8 cellular contexts compared by ENCODE assay signal in the genomic region with DNA sequence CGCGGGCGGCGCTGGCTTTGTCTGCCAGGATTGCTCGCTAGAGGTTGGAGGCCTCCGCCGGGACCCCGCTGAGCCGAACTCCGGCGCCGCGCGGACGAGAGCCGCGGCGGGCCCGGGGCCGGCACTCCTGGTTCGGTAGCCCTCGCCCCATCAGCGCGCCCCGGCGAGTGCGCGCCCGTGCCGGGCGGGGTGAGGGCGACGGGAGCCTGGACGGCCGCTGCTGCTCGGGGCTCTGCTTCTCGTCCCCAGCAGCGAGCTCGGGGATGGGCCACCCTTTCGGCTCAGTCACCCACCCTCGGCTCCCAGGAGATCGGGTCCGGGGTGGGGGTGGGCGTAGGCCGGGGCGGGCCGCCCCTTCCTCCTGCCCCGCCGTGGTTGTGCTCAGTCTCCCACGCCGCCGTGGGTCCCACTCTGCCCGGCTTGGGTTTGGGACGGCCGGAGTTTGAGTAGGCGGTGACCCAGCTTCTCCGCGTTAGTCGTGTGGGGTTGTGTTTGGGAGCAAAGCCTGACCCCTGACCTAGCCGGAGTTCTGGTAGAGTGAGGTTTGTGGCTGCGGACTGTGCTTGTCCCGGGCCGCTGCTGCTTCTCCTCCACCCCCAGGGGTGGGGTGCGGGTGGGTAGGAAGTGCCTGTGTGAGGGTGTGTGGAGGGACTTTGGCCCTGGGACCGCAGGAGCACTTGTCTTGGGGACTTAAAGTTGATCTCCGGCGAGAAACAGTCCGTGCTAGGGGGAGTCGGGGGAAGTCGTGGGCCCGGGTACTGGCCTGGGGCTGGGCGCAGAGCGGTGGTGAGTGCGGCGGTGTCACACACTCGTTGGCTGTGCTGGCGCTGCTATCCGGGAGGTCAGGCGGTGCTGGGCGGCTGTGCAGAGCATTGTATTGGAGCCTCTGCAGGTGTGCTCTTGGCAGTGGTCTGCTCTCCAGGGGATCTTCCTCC. TPM values are rescaled to one million over a fixed set of nuclear protein-coding genes. Genes with fewer than 3 reads are reported as not detected.
DNase-seq lines count a peak whose midpoint lies in the region; ATAC-seq and TF ChIP-seq lines count a peak whose summit lies in the region.

No MANE protein-coding gene starts in this region.

- H3K4me1 ChIP-seq in A673 (ENCODE audit: insufficient read depth, low read length, poor library complexity, severe bottlenecking) (peaks cover 18% of the 10 kb centered on the region), PC-9 (replicated peaks; ENCODE audit: insufficient read depth) (peaks cover 58% of the 10 kb centered on the region), liver (ENCODE audit: control insufficient read depth in 4 of 4, insufficient read depth in 4 of 4, low read length in 3 of 4) (peaks cover 6 to 34% (median 19%) of the 10 kb centered on the region in 4 donors), thoracic aorta (ENCODE audit: control insufficient read depth in 1 of 2, low read depth in 2 of 2) (peaks cover 13 to 36% of the 10 kb centered on the region in 2 donors)

- ATAC-seq in GM18498 (IDR thresholded peaks at IDR 0.05; ENCODE audit: unreplicated experiment) (peak; percentile 27), HG02885 (IDR thresholded peaks at IDR 0.05; ENCODE audit: poor library complexity, unreplicated experiment) (peak; percentile 21), thoracic aorta (ENCODE audit: insufficient number of reproducible peaks, low FRiP score, low read depth) (peak; percentile 23)

- intact Hi-C loops in A673 (cut with micrococcal nuclease; ENCODE audit: unreplicated experiment) (no loop called here), PC-9 (cut with micrococcal nuclease; ENCODE audit: unreplicated experiment) (no loop called here)

- peaks cover 28% of the 10 kb centered on the region for H4K20me1 ChIP-seq in PC-9 (ENCODE audit: insufficient read depth)

- BruUV-seq in A673 (replicated peaks; lab: Mats Ljungman, UMichigan): no TSS peak
- BruUV-seq in PC-9 (replicated peaks; lab: Mats Ljungman, UMichigan): no TSS peak

- no peaks in the 10 kb centered on the region for H3K9me3 Mint-ChIP-seq in chondrocyte (ENCODE audit: low read depth)

- H3K27me3 Mint-ChIP-seq in chondrocyte (ENCODE audit: low read depth): no peaks in the 10 kb centered on the region

- H3K9me2 ChIP-seq in PC-9 (ENCODE audit: insufficient read depth): no peaks in the 10 kb centered on the region

- H3K4me2 ChIP-seq in PC-9: peak overlapping the region; percentile 95

- H3K4me3 ChIP-seq in A673 (ENCODE audit: low read depth, low read length, poor library complexity, severe bottlenecking): peak overlapping the region; percentile 98
- peak overlapping the region; percentile 94 for H3K4me3 ChIP-seq in PC-9
- peak overlapping the region; percentile 75 to 89 (median 76) for H3K4me3 ChIP-seq in liver (ENCODE audit: low read depth in 1 of 3, low read length in 3 of 3)
- peak overlapping the region; percentile 96 for H3K4me3 ChIP-seq in thoracic aorta

- peak overlapping the region; percentile 91 for H3K27ac Mint-ChIP-seq in chondrocyte (ENCODE audit: unreplicated experiment)

- peaks cover 42% of the 10 kb centered on the region; the same call in 1 of the 2 replicates for H3F3A ChIP-seq in PC-9 (ENCODE audit: insufficient read depth, low read depth)

- H3K36me3 Mint-ChIP-seq in chondrocyte (ENCODE audit: low read depth): no peaks in the 10 kb centered on the region

- H2AFZ ChIP-seq in PC-9: peak overlapping the region; percentile 61; the same call in 1 of the 2 replicates

- H3K9ac ChIP-seq in liver (ENCODE audit: low read depth in 1 of 2, low read length in 2 of 2): peak overlapping the region; percentile 53 to 78

- H3K36me3 ChIP-seq in A673 (ENCODE audit: insufficient read depth, low read length, poor library complexity, severe bottlenecking): no peaks in the 10 kb centered on the region
- H3K36me3 ChIP-seq in PC-9 (ENCODE audit: low read depth): peaks cover 7% of the 10 kb centered on the region; the same call in 1 of the 2 replicates
- no peaks in the 10 kb centered on the region for H3K36me3 ChIP-seq in liver (ENCODE audit: control insufficient read depth in 4 of 4, insufficient read depth in 3 of 4, low read depth in 1 of 4, low read length in 3 of 4)
- no peaks in the 10 kb centered on the region for H3K36me3 ChIP-seq in thoracic aorta

- POLR2A ChIA-PET in A673 (lab: Charles Lee; ENCODE audit: low non-redundant PET) (no interaction called here), PC-9 (lab: Charles Lee; ENCODE audit: unreplicated experiment) (no interaction called here)

- peaks cover 43% of the 10 kb centered on the region for H3K4me1 Mint-ChIP-seq in chondrocyte (ENCODE audit: low read depth)

- CTCF ChIA-PET in A673 (lab: Charles Lee) (interaction anchor here (1.2 kb wide), 1 partner anchor 51 kb away, joined by 3 read pairs; no protein-coding TSS in a partner anchor), PC-9 (lab: Charles Lee) (interaction anchor here (0.7 kb wide), 2 partner anchors 11 to 51 kb away, joined by 3 to 5 read pairs; no protein-coding TSS in a partner anchor)

- no peak for TF ChIP-seq CTCF in A673 (conservative IDR thresholded peaks at IDR 0.05; ENCODE audit: low read depth, low read length)
- no peak for TF ChIP-seq CTCF in PC-9 (conservative IDR thresholded peaks at IDR 0.05)
- no peak for TF ChIP-seq CTCF in chondrocyte (IDR thresholded peaks at IDR 0.05)
- TF ChIP-seq CTCF in liver (IDR thresholded peaks at IDR 0.05; ENCODE audit: low read depth, low read length, missing input control): no peak
- no peak for TF ChIP-seq CTCF in thoracic aorta (IDR thresholded peaks at IDR 0.05)

- no peak for DNase-seq in A673 (ENCODE audit: low spot score)
- no peak for DNase-seq in PC-9
- DNase-seq in chondrocyte (ENCODE audit: low spot score): no peak
- no peak for DNase-seq in thoracic aorta (ENCODE audit: low spot score)
- no peak for DNase-seq in cerebellar cortex (ENCODE audit: low spot score)

- TF ChIP-seq RAD21 in liver (IDR thresholded peaks at IDR 0.05): no peak

- H3K27me3 ChIP-seq in A673 (replicated peaks; ENCODE audit: insufficient read depth, low read depth, low read length, poor library complexity): no peaks in the 10 kb centered on the region
- no peaks in the 10 kb centered on the region for H3K27me3 ChIP-seq in PC-9 (ENCODE audit: insufficient read depth, low read depth)
- no peaks in the 10 kb centered on the region for H3K27me3 ChIP-seq in liver (ENCODE audit: control insufficient read depth in 4 of 4, insufficient read depth in 4 of 4, low read length in 3 of 4)
- no peaks in the 10 kb centered on the region for H3K27me3 ChIP-seq in thoracic aorta (replicated peaks; ENCODE audit: insufficient read depth)

- H3K27ac ChIP-seq in A673 (ENCODE audit: low read depth, low read length, poor library complexity, severe bottlenecking) (peak overlapping the region; percentile 95), PC-9 (peak overlapping the region; percentile 75), liver (ENCODE audit: low read depth in 1 of 2, low read length in 2 of 2) (peak overlapping the region; percentile 83 to 88), thoracic aorta (peak overlapping the region; percentile 91 to 98)

- H3K9me3 ChIP-seq in A673 (ENCODE audit: low read depth, low read length, poor library complexity, severe bottlenecking) (no peaks in the 10 kb centered on the region), PC-9 (ENCODE audit: insufficient read depth, low read depth) (0 out of 2 replicates have a peak, but pooled peaks cover 3% of the 10 kb centered on the region), liver (ENCODE audit: control insufficient read depth in 4 of 4, low read length in 3 of 4) (no peaks in the 10 kb centered on the region), thoracic aorta (no peaks in the 10 kb centered on the region)

- peak overlapping the region; percentile 98 for H3K4me3 Mint-ChIP-seq in chondrocyte (ENCODE audit: unreplicated experiment)

- H3K79me2 ChIP-seq in PC-9 (ENCODE audit: low read depth): peaks cover 76% of the 10 kb centered on the region

- under 1% methylated on average over 80 of the region's 80 CpGs for WGBS in liver

TF ChIP-seq in liver, 16 proteins besides CTCF, POLR2A, EP300 and RAD21 (continues in another document):
- TF ChIP-seq FOXA1 (IDR thresholded peaks at IDR 0.05) (no peak), NR2F2 (IDR thresholded peaks at IDR 0.05) (peak; percentile 23), EGR1 (IDR thresholded peaks at IDR 0.05; ENCODE audit: low read depth in 2 of 2) (no peak), FOXA2 (IDR thresholded peaks at IDR 0.05) (no peak), GABPA (IDR thresholded peaks at IDR 0.05 in 1 of 2, conservative IDR thresholded peaks at IDR 0.05 in 1 of 2) (no peak), TAF1 (conservative IDR thresholded peaks at IDR 0.05) (no peak), HNF4G (IDR thresholded peaks at IDR 0.05) (no peak)
- TF ChIP-seq, protein P1, sequence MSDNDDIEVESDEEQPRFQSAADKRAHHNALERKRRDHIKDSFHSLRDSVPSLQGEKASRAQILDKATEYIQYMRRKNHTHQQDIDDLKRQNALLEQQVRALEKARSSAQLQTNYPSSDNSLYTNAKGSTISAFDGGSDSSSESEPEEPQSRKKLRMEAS (IDR thresholded peaks at IDR 0.05): no peak

RNA-seq across cellular contexts. Expression of a gene that starts 0.7 kb away (rescaled TPM):
- total RNA-seq in A673 (2021) (50.4 and 55.8 TPM in 2 replicates), PC-9 (2021) (114 and 135 TPM in 2 replicates), chondrocyte (23.0 to 57.4 TPM (median 53.8 TPM) in 3 replicates), liver (10 to 100 TPM; 27.0 to 36.8 TPM), thoracic aorta (10 to 100 TPM; 38.2 to 40.1 TPM)
- polyA plus RNA-seq in liver: 10 to 100 TPM; 19.9 to 27.6 TPM

RNA-seq across cellular contexts. Expression of a gene that starts 46.4 kb away (rescaled TPM):
- total RNA-seq in A673 (2021) (98.7 and 100 TPM in 2 replicates), PC-9 (2021) (88.7 and 105 TPM in 2 replicates), chondrocyte (47.4 to 86.9 TPM (median 83.9 TPM) in 3 replicates), liver (10 to 100 TPM; 48.5 to 51.2 TPM), thoracic aorta (10 to 100 TPM; 23.5 to 24.1 TPM)
- polyA plus RNA-seq in liver: 10 to 100 TPM; 56.9 to 87.4 TPM
